In genomic region chr12:56551070-56551469, GRCh38 we compare ENCODE assay signal across 27 cellular contexts.
"Had no signal": no experiment of that assay in that cellular context is flagged by ENCODE, and none has a peak within 500 bp of the region (broad histone marks: within the 10 kb centered on the region; RNA-seq: fewer than 3 reads in every experiment).

No MANE protein-coding gene starts in this region.

- H3K4me3 Mint-ChIP-seq: dendritic cell treated with granulocyte-macrophage colony-stimulating factor and Interleukin-4, amounts not matched to agents 40 ng/mL and 50 ng/mL, for 4 days; effector memory CD8-positive, alpha-beta T cell; endodermal cell; mesothelial cell of epicardium; naive B cell had no signal

- H3K4me1 ChIP-seq: gastrocnemius medialis, left lung had no signal

- H3K27ac ChIP-seq: epithelial cell of prostate, esophagus squamous epithelium, gastrocnemius medialis, heart right ventricle, left lung, lower lobe of right lung had no signal

- H3K4me3 ChIP-seq: esophagus squamous epithelium, gastrocnemius medialis, heart right ventricle, left lung, lower lobe of right lung, mucosa of descending colon had no signal

- H3K27ac Mint-ChIP-seq: dendritic cell treated with granulocyte-macrophage colony-stimulating factor and Interleukin-4, amounts not matched to agents 40 ng/mL and 50 ng/mL, for 4 days; effector memory CD8-positive, alpha-beta T cell; endodermal cell; mesothelial cell of epicardium had no signal

- H3K9me3 Mint-ChIP-seq: dendritic cell treated with granulocyte-macrophage colony-stimulating factor and Interleukin-4, amounts not matched to agents 40 ng/mL and 50 ng/mL, for 4 days; effector memory CD8-positive, alpha-beta T cell; endodermal cell; mesothelial cell of epicardium; naive B cell had no signal

- H3K9me3 ChIP-seq: esophagus squamous epithelium, gastrocnemius medialis, heart right ventricle, left lung, lower lobe of right lung, mucosa of descending colon had no signal

- DNase-seq: cortex of kidney; effector CD8-positive, alpha-beta T cell; effector memory CD8-positive, alpha-beta T cell; endodermal cell; erythroblast; esophagus squamous epithelium; foreskin fibroblast; foreskin melanocyte; gastrocnemius medialis; glutamatergic neuron; head of caudate nucleus; heart right ventricle; hippocampal formation; left cardiac atrium; left lung; left ventricle myocardium superior; lower lobe of right lung; mesenchymal stem cell; mucosa of descending colon; naive B cell had no signal

- H3K36me3 ChIP-seq: esophagus squamous epithelium, gastrocnemius medialis, left lung had no signal

- FAIRE-seq: endometrium, islet of Langerhans, keratinocyte had no signal

- ATAC-seq: effector memory CD8-positive, alpha-beta T cell; esophagus mucosa; gastrocnemius medialis; heart right ventricle; left cardiac atrium; left lung; left ventricle myocardium superior; lower lobe of right lung; mucosa of descending colon had no signal

- H3K4me1 Mint-ChIP-seq: endodermal cell, mesothelial cell of epicardium, naive B cell had no signal

- H3K27me3 Mint-ChIP-seq: dendritic cell treated with granulocyte-macrophage colony-stimulating factor and Interleukin-4, amounts not matched to agents 40 ng/mL and 50 ng/mL, for 4 days; effector memory CD8-positive, alpha-beta T cell; naive B cell had no signal

- H3K36me3 Mint-ChIP-seq: naive B cell had no signal

- H3K27me3 ChIP-seq: esophagus squamous epithelium, gastrocnemius medialis, heart right ventricle, left lung had no signal
